In the genomic region with DNA sequence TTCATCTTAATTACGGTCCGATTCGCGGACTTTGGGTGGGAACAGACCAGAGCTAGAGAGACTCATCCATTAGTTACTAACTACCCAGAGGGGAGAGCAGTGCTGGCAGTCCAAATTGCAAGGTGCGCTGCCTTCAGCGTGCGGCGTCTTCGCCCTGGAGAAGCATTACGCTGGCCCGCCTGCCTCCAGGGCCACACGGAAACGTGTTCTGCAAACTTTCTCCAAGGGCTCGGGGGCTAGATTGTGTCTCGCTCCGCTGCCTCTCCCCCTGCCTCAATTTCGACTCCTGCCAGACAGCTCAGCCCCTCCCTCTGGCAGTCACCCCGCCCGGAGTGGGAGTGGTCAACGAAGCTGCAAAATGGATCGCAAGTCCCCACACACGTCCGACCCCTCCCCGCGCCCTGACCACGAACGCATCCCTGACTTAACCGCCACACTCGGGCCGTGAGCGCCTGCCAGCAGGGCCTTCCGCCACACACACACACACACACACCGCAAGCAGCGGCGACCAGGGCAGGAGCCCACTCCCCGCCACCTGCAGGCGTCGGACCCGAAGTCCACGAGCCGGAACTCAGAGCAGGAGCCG, we compare ENCODE assay signal across 1 cellular context.
TF ChIP-seq lines count a peak whose summit lies in the region.

No MANE protein-coding gene starts in this region.

TF ChIP-seq in K562, 482 proteins besides CTCF, POLR2A, EP300 and RAD21:
- TF ChIP-seq ZBTB33 (CRISPR knock-in tag; IDR thresholded peaks at IDR 0.05) = peak; percentile 38; the same call in 1 of the 2 replicates
- TF ChIP-seq ZNF224 (CRISPR knock-in tag; IDR thresholded peaks at IDR 0.05) = no peak
